ENCODE assay signal across 27 cellular contexts in genomic region chr1:22295856-22296255, GRCh38.
"Had no signal": no experiment of that assay in that cellular context is flagged by ENCODE, and none has a peak within 500 bp of the region (broad histone marks: within the 10 kb centered on the region; RNA-seq: fewer than 3 reads in every experiment).

No MANE protein-coding gene starts in this region.

- H3K4me1 Mint-ChIP-seq: endodermal cell had no signal

- H3K27ac ChIP-seq: adrenal gland, esophagus muscularis mucosa, foreskin keratinocyte, heart left ventricle, left lung, lower lobe of right lung, testis, VCaP had no signal

- H3K4me1 ChIP-seq: esophagus muscularis mucosa, foreskin keratinocyte, heart left ventricle, left lung, lower lobe of right lung had no signal

- FAIRE-seq: TTC549 had no signal

- H3K4me3 ChIP-seq: adrenal gland, esophagus muscularis mucosa, heart left ventricle, left lung, lower lobe of right lung, skin epidermis, testis had no signal

- H3K27me3 ChIP-seq: adrenal gland, testis had no signal

- H3K27ac Mint-ChIP-seq: activated naive CD8-positive, alpha-beta T cell treated with anti-CD3 and anti-CD28 coated beads for 36 hours; brain; endodermal cell; natural killer cell treated with Interleukin-12 subunit alpha and Interleukin-12 subunit beta and Interleukin-15 and Interleukin-18, amount 100 ng/mL, for 72 hours had no signal

- H3K4me3 Mint-ChIP-seq: activated naive CD8-positive, alpha-beta T cell treated with anti-CD3 and anti-CD28 coated beads for 36 hours; brain; endodermal cell; natural killer cell treated with Interleukin-12 subunit alpha and Interleukin-12 subunit beta and Interleukin-15 and Interleukin-18, amount 100 ng/mL, for 72 hours had no signal

- H3K36me3 Mint-ChIP-seq: activated naive CD8-positive, alpha-beta T cell treated with anti-CD3 and anti-CD28 coated beads for 36 hours; brain; natural killer cell treated with Interleukin-12 subunit alpha and Interleukin-12 subunit beta and Interleukin-15 and Interleukin-18, amount 100 ng/mL, for 72 hours had no signal

- ATAC-seq: foreskin keratinocyte; heart left ventricle; left lung; lower lobe of right lung; natural killer cell treated with Interleukin-12 subunit alpha and Interleukin-12 subunit beta and Interleukin-15 and Interleukin-18, amount 100 ng/mL, for 72 hours; right cardiac atrium; stimulated activated naive CD8-positive, alpha-beta T cell treated with anti-CD3 and anti-CD28 coated beads, Interleukin-15, Interleukin-2, amounts not matched to agents 100 U/mL and 50 U/mL, for 24 hours had no signal

- H3K9me3 ChIP-seq: adrenal gland, lower lobe of right lung, testis had no signal

- H3K9me3 Mint-ChIP-seq: activated naive CD8-positive, alpha-beta T cell treated with anti-CD3 and anti-CD28 coated beads for 36 hours; natural killer cell treated with Interleukin-12 subunit alpha and Interleukin-12 subunit beta and Interleukin-15 and Interleukin-18, amount 100 ng/mL, for 72 hours had no signal

- H3K36me3 ChIP-seq: adrenal gland, esophagus muscularis mucosa, heart left ventricle, left lung, lower lobe of right lung had no signal

- DNase-seq: activated CD4-positive, alpha-beta T cell treated with anti-CD3 and anti-CD28 coated beads for 4 hours; activated CD4-positive, alpha-beta T cell treated with anti-CD3 and anti-CD28 coated beads, Interleukin-2, amount 50 U/mL, for 4 hours; activated effector memory CD4-positive, alpha-beta T cell treated with Interleukin-2 at 50 U/mL for 16 hours; activated naive CD4-positive, alpha-beta T cell treated with Interleukin-2 at 50 U/mL for 16 hours; activated naive CD8-positive, alpha-beta T cell treated with anti-CD3 and anti-CD28 coated beads for 36 hours; caudate nucleus; endodermal cell; foreskin keratinocyte; heart left ventricle; hypothalamus; kidney glomerular epithelial cell; left lung; lower lobe of right lung; mesenchymal stem cell; right cardiac atrium; stimulated activated CD4-positive, alpha-beta T cell treated with anti-CD3 and anti-CD28 coated beads, Interleukin-12 subunit alpha, Interleukin-12 subunit beta, amount 100 ng/mL, for 4 hours; stimulated activated CD4-positive, alpha-beta T cell treated with anti-CD3 and anti-CD28 coated beads, Interleukin-4, amount 100 ng/mL, for 1 hour; stimulated activated naive CD8-positive, alpha-beta T cell treated with anti-CD3 and anti-CD28 coated beads, Interleukin-15, Interleukin-2, amounts not matched to agents 100 U/mL and 50 U/mL, for 24 hours; T-helper 9 cell; testis had no signal
